23 cellular contexts compared by ENCODE assay signal in the genomic region with DNA sequence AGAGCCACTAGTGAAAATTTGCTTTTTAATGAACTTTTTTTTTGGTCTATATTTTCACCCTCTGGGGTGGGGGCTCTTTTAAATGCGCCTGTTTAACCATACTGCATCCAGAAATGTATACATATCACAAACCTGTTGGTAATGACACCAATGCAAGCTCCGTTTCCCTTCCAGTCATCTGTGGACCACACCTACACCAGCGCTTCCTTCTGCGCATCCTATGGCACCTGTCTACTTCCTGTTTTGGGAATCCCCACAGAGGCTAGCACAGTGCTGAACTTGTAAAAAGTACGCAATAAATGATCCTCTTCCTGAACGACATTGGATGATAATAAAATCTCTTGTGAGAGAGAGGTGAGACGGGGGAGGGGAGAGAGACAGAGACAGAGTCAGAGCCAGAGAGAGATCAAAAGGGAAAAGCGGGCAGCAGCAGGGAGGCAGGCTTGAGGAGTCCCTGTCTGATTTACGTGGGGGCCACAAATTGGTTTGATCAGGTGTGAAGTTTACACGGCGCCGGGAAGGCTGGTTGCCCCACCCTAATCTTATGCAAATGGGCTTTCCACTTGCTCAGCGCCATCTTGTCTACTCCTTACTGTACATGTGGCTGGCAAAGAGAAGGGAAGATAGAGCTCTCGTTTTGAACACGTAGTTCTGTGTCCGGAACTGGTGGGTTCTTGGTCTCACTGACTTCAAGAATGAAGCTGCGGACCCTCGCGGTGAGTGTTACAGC. TPM values are rescaled to one million over a fixed set of nuclear protein-coding genes. Genes with fewer than 3 reads are reported as not detected.
DNase-seq lines count a peak whose midpoint lies in the region; ATAC-seq, FAIRE-seq and TF ChIP-seq lines count a peak whose summit lies in the region.
"Had no signal": no experiment of that assay in that cellular context is flagged by ENCODE, and none has a peak within 500 bp of the region (broad histone marks: within the 10 kb centered on the region; RNA-seq: fewer than 3 reads in every experiment).

No MANE protein-coding gene starts in this region.

- POLR2A ChIA-PET in PC-3 (lab: Charles Lee; ENCODE audit: unreplicated experiment) = interaction anchor here (0.7 kb wide), 1 partner anchor 9 kb away, joined by 3 read pairs; no protein-coding TSS in a partner anchor

- peak; percentile 21; the same call in 1 of the 2 replicates for ATAC-seq in PC-3
- ATAC-seq in stimulated activated memory B cell treated with anti-CD40 and anti-IgM and Interleukin-4, amounts not matched to agents 10 μg/mL and 1 μg/mL and 100 μg/mL, for 72 hours = peak; percentile 51

- H3K79me2 ChIP-seq in PC-3 (ENCODE audit: low read length) (no peaks in the 10 kb centered on the region), keratinocyte (ENCODE audit: control insufficient read depth, insufficient read depth, low read length) (no peaks in the 10 kb centered on the region), GM23248 (ENCODE audit: insufficient read depth) (no peaks in the 10 kb centered on the region)

- H3K27me3 ChIP-seq in PC-3 (ENCODE audit: low read length) (no peaks in the 10 kb centered on the region), keratinocyte (ENCODE audit: control insufficient read depth, extremely low read depth, insufficient read depth, low read length) (no peaks in the 10 kb centered on the region), GM23248 (replicated peaks; ENCODE audit: insufficient read depth) (no peaks in the 10 kb centered on the region)
- H3K27me3 ChIP-seq: neutrophil, SJSA1, stomach, thyroid gland, vagina had no signal

- intact Hi-C loops in activated naive CD4-positive, alpha-beta T cell treated with anti-CD3 and anti-CD28 coated beads for 36 hours (cut with micrococcal nuclease) = loop anchor here (1.0 to 10.0 kb wide), 8 partner anchors 211 to 1135 kb away; partner anchors contain the start of genes GALNT3, SCN1A, SCN3A and TTC21B
- intact Hi-C loops in PC-3 (cut with micrococcal nuclease) = loop anchor here (1.0 to 2.0 kb wide), 2 partner anchors 211 to 300 kb away; partner anchors contain the start of gene SCN3A

- H3K9me3 ChIP-seq in PC-3 (ENCODE audit: low read length) (no peaks in the 10 kb centered on the region), keratinocyte (ENCODE audit: control insufficient read depth, low read depth, low read length) (no peaks in the 10 kb centered on the region), GM23248 (ENCODE audit: low read depth) (no peaks in the 10 kb centered on the region)
- H3K9me3 ChIP-seq: A549, neutrophil, SJSA1, stomach, thyroid gland, vagina had no signal

- FAIRE-seq in keratinocyte (lab: Jason Lieb, UNC) = no peak
- FAIRE-seq: bronchial epithelial cell, HTR-8/SVneo had no signal

- no peak overlapping the region for H2AFZ ChIP-seq in PC-3 (ENCODE audit: low read length)
- H2AFZ ChIP-seq in keratinocyte (ENCODE audit: control insufficient read depth, low read length) = no peak overlapping the region
- H2AFZ ChIP-seq in GM23248 = no peak overlapping the region

- H3K9ac ChIP-seq in PC-3 (ENCODE audit: low read length) = no peak overlapping the region
- H3K9ac ChIP-seq in keratinocyte (ENCODE audit: control insufficient read depth, extremely low read depth, insufficient read depth, low read length) = no peak overlapping the region
- H3K9ac ChIP-seq in GM23248 = no peak overlapping the region

- H3K27ac Mint-ChIP-seq in activated naive CD4-positive, alpha-beta T cell treated with anti-CD3 and anti-CD28 coated beads for 36 hours = no peak overlapping the region
- H3K27ac Mint-ChIP-seq in stimulated activated memory B cell treated with anti-CD40 and anti-IgM and Interleukin-4, amounts not matched to agents 10 μg/mL and 1 μg/mL and 100 μg/mL, for 72 hours = peak overlapping the region; percentile 41
- H3K27ac Mint-ChIP-seq: activated naive CD4-positive, alpha-beta T cell treated with anti-CD3 and anti-CD28 coated beads, Interleukin-2, amount 50 U/mL, for 72 hours; CD4-positive, alpha-beta T cell had no signal

- CTCF ChIA-PET in activated naive CD4-positive, alpha-beta T cell treated with anti-CD3 and anti-CD28 coated beads for 36 hours (lab: Charles Lee) = interaction anchor here (0.6 to 2.0 kb wide), 8 partner anchors 9 to 384 kb away, joined by 3 to 11 read pairs (median 4); partner anchors contain the start of gene SCN3A
- CTCF ChIA-PET in PC-3 (lab: Charles Lee) = interaction anchor here (0.5 to 0.7 kb wide), 5 partner anchors 9 to 411 kb away, joined by 3 to 12 read pairs (median 3); partner anchors contain the start of gene SCN3A

- H3K27ac ChIP-seq in PC-3 (ENCODE audit: low read length) (no peak overlapping the region), keratinocyte (ENCODE audit: control insufficient read depth, insufficient read depth, low read length) (peak overlapping the region; percentile 36), GM23248 (no peak overlapping the region)
- H3K27ac ChIP-seq: neutrophil, SJSA1, thyroid gland, vagina had no signal

- TF ChIP-seq CTCF in PC-3 (conservative IDR thresholded peaks at IDR 0.05; ENCODE audit: low read depth, low read length) (no peak), keratinocyte (optimal IDR thresholded peaks at IDR 0.05 in 1 of 3, IDR thresholded peaks at IDR 0.05 in 1 of 3, conservative IDR thresholded peaks at IDR 0.05 in 1 of 3; ENCODE audit: extremely low read depth in 1 of 3, insufficient read depth in 2 of 3, low read length in 3 of 3) (no peak)

- H3K4me3 Mint-ChIP-seq in activated naive CD4-positive, alpha-beta T cell treated with anti-CD3 and anti-CD28 coated beads for 36 hours = no peak overlapping the region
- peak overlapping the region; percentile 25 for H3K4me3 Mint-ChIP-seq in stimulated activated memory B cell treated with anti-CD40 and anti-IgM and Interleukin-4, amounts not matched to agents 10 μg/mL and 1 μg/mL and 100 μg/mL, for 72 hours
- H3K4me3 Mint-ChIP-seq: activated CD4-positive, alpha-beta T cell treated with anti-CD3 and anti-CD28 coated beads, Interleukin-2, amount 10 ng/mL, durations not matched to agents 7 days and 5 days; activated CD8-positive, alpha-beta memory T cell treated with anti-CD3 and anti-CD28 coated beads, Interleukin-2, amount 10 ng/mL, durations not matched to agents 7 days and 5 days; activated T-cell treated with anti-CD3 and anti-CD28 coated beads, Interleukin-2, amount 50 U/mL, for 4 hours; CD4-positive, alpha-beta T cell had no signal

- no peaks in the 10 kb centered on the region for H4K20me1 ChIP-seq in PC-3 (ENCODE audit: low read length)
- H4K20me1 ChIP-seq in keratinocyte (ENCODE audit: control insufficient read depth, extremely low read depth, insufficient read depth, low read length) = no peaks in the 10 kb centered on the region
- H4K20me1 ChIP-seq in GM23248 (ENCODE audit: insufficient read depth) = no peaks in the 10 kb centered on the region

- H3K4me1 Mint-ChIP-seq in activated naive CD4-positive, alpha-beta T cell treated with anti-CD3 and anti-CD28 coated beads for 36 hours (ENCODE audit: low read depth) = peaks cover 11% of the 10 kb centered on the region
- H3K4me1 Mint-ChIP-seq in stimulated activated memory B cell treated with anti-CD40 and anti-IgM and Interleukin-4, amounts not matched to agents 10 μg/mL and 1 μg/mL and 100 μg/mL, for 72 hours = peaks cover 40% of the 10 kb centered on the region

- H3K4me3 ChIP-seq in PC-3 (ENCODE audit: low read length) (no peak overlapping the region), keratinocyte (ENCODE audit: control insufficient read depth in 2 of 3, extremely low read depth in 1 of 3, insufficient read depth in 2 of 3, low read depth in 1 of 3, low read length in 3 of 3) (no peak overlapping the region), GM23248 (no peak overlapping the region)
- H3K4me3 ChIP-seq: A549, SJSA1, stomach, thyroid gland, vagina had no signal

- H3F3A ChIP-seq in PC-3 (ENCODE audit: low read length, unreplicated experiment) (no peaks in the 10 kb centered on the region), GM23248 (ENCODE audit: insufficient read depth) (peaks cover 9% of the 10 kb centered on the region; the same call in 1 of the 2 replicates)

- DNase-seq in activated naive CD4-positive, alpha-beta T cell treated with anti-CD3 and anti-CD28 coated beads for 36 hours = peak; percentile 6
- DNase-seq in activated naive CD4-positive, alpha-beta T cell treated with anti-CD3 and anti-CD28 coated beads, Interleukin-2, amount 50 U/mL, for 16 hours = no peak
- DNase-seq in PC-3 = no peak
- no peak for DNase-seq in keratinocyte (ENCODE audit: low read depth, low spot score)
- no peak for DNase-seq in GM23248
- no peak for DNase-seq in activated effector memory CD4-positive, alpha-beta T cell treated with anti-CD3 and anti-CD28 coated beads, Interleukin-2, amount 50 U/mL, for 16 hours
- DNase-seq in pons (ENCODE audit: low spot score) = no peak
- DNase-seq: NCI-H1417 treated with DMSO at 0.1 percent for 48 hours had no signal

- in situ Hi-C loops in GM23248 (cut with MboI) = no loop called here

- H3K36me3 ChIP-seq in PC-3 (ENCODE audit: low read depth, low read length) (no peaks in the 10 kb centered on the region), keratinocyte (ENCODE audit: control insufficient read depth in 2 of 2, extremely low read depth in 1 of 2, insufficient read depth in 2 of 2, low read length in 2 of 2) (no peaks in the 10 kb centered on the region), GM23248 (ENCODE audit: low read depth) (no peaks in the 10 kb centered on the region)
- H3K36me3 ChIP-seq: neutrophil, SJSA1, stomach, thyroid gland, vagina had no signal

- no peaks in the 10 kb centered on the region for H3K9me1 ChIP-seq in keratinocyte (ENCODE audit: control insufficient read depth, extremely low read depth, insufficient read depth, low read length)

- H3K4me1 ChIP-seq in PC-3 (ENCODE audit: insufficient read depth, low read length) (peaks cover 7% of the 10 kb centered on the region; the same call in 1 of the 2 replicates), keratinocyte (ENCODE audit: control insufficient read depth, extremely low read depth, insufficient read depth, low read length) (peaks cover 25% of the 10 kb centered on the region), GM23248 (ENCODE audit: insufficient read depth) (peaks cover 16% of the 10 kb centered on the region)

- dilution Hi-C loops in keratinocyte (cut with MboI; ENCODE audit: extremely low pct_ligation_motif_present, low sequenced_read_pairs) = no loop called here

- no peaks in the 10 kb centered on the region for H3K9me3 Mint-ChIP-seq in activated naive CD4-positive, alpha-beta T cell treated with anti-CD3 and anti-CD28 coated beads for 36 hours
- H3K9me3 Mint-ChIP-seq in stimulated activated memory B cell treated with anti-CD40 and anti-IgM and Interleukin-4, amounts not matched to agents 10 μg/mL and 1 μg/mL and 100 μg/mL, for 72 hours = peaks cover 3% of the 10 kb centered on the region
- H3K9me3 Mint-ChIP-seq: activated naive CD4-positive, alpha-beta T cell treated with anti-CD3 and anti-CD28 coated beads, Interleukin-2, amount 50 U/mL, for 72 hours; activated T-cell treated with anti-CD3 and anti-CD28 coated beads, Interleukin-2, amount 50 U/mL, for 4 hours; CD4-positive, alpha-beta T cell had no signal

- no peaks in the 10 kb centered on the region for H3K9me2 ChIP-seq in PC-3 (replicated peaks; ENCODE audit: low read length)
- H3K9me2 ChIP-seq in GM23248 (ENCODE audit: insufficient read depth) = no peaks in the 10 kb centered on the region

- no TSS peak for BruUV-seq in PC-3 (replicated peaks; lab: Mats Ljungman, UMichigan)

- no peaks in the 10 kb centered on the region for H3K36me3 Mint-ChIP-seq in activated naive CD4-positive, alpha-beta T cell treated with anti-CD3 and anti-CD28 coated beads for 36 hours (ENCODE audit: low read depth)
- H3K36me3 Mint-ChIP-seq in stimulated activated memory B cell treated with anti-CD40 and anti-IgM and Interleukin-4, amounts not matched to agents 10 μg/mL and 1 μg/mL and 100 μg/mL, for 72 hours = peaks cover 5% of the 10 kb centered on the region
- H3K36me3 Mint-ChIP-seq: activated CD8-positive, alpha-beta memory T cell treated with anti-CD3 and anti-CD28 coated beads, Interleukin-2, amount 10 ng/mL, durations not matched to agents 7 days and 5 days; activated naive CD4-positive, alpha-beta T cell treated with anti-CD3 and anti-CD28 coated beads, Interleukin-2, amount 50 U/mL, for 72 hours had no signal

- WGBS in GM23248 (ENCODE audit: low coverage in 1 of 2, low lambda C conversion rate in 2 of 2, missing lambda C conversion rate in 2 of 2), 2 experiments = 81 to 86% methylated on average over 19 of the region's 19 CpGs

- H3K27me3 Mint-ChIP-seq in activated naive CD4-positive, alpha-beta T cell treated with anti-CD3 and anti-CD28 coated beads for 36 hours (ENCODE audit: low read depth) = no peaks in the 10 kb centered on the region
- no peaks in the 10 kb centered on the region for H3K27me3 Mint-ChIP-seq in stimulated activated memory B cell treated with anti-CD40 and anti-IgM and Interleukin-4, amounts not matched to agents 10 μg/mL and 1 μg/mL and 100 μg/mL, for 72 hours
- H3K27me3 Mint-ChIP-seq: activated CD4-positive, alpha-beta T cell treated with anti-CD3 and anti-CD28 coated beads, Interleukin-2, amount 10 ng/mL, durations not matched to agents 7 days and 5 days; activated CD8-positive, alpha-beta memory T cell treated with anti-CD3 and anti-CD28 coated beads, Interleukin-2, amount 10 ng/mL, durations not matched to agents 7 days and 5 days; CD4-positive, alpha-beta T cell had no signal

- H3K4me2 ChIP-seq in PC-3 (ENCODE audit: low read length) = peak overlapping the region; percentile 35; the same call in 1 of the 2 replicates
- H3K4me2 ChIP-seq in keratinocyte (ENCODE audit: control insufficient read depth, extremely low read depth, insufficient read depth, low read depth, low read length) = peak overlapping the region; percentile 16
- no peak overlapping the region for H3K4me2 ChIP-seq in GM23248 (ENCODE audit: unreplicated experiment)
- H3K4me2 ChIP-seq: A549 had no signal

RNA-seq across cellular contexts. Expression of gene SLC38A11, which starts 38.1 kb away (rescaled TPM):
- not detected for total RNA-seq in activated naive CD4-positive, alpha-beta T cell treated with anti-CD3 and anti-CD28 coated beads for 36 hours
- total RNA-seq in PC-3 (2014; rRNA removed) = 0.36 TPM in 1 of 2 replicates, not detected in the other
- not detected in 3 replicates for polyA plus RNA-seq in keratinocyte
- not detected for polyA plus RNA-seq in keratinocyte (2011; ENCODE audit: low read depth)
- not detected in 2 replicates for polyA plus RNA-seq in keratinocyte (2011; cell fraction: cytosol; rRNA removed)
- 0.17 TPM in 1 of 2 replicates, not detected in the other for polyA plus RNA-seq in keratinocyte (2011; cell fraction: nucleus; rRNA removed)
- polyA plus RNA-seq in keratinocyte (2012; ENCODE audit: low replicate concordance) = 0.23 TPM in 1 of 2 replicates, not detected in the other
- not detected in 3 replicates for polyA minus RNA-seq in keratinocyte
- not detected for polyA minus RNA-seq in keratinocyte (2011; cell fraction: cytosol; rRNA and poly(A)+ RNA removed)
- polyA minus RNA-seq in keratinocyte (2011; cell fraction: nucleus; rRNA and poly(A)+ RNA removed) = not detected in 2 replicates
- not detected in 2 replicates for total RNA-seq in GM23248 (2014; rRNA removed; shearing (Covaris generic))
- polyA plus RNA-seq in GM23248 (2016; fragmentation: Nextera tagmentation; extraction: Ambion mirVana) = not detected in 2 replicates
- total RNA-seq: activated CD4-positive, alpha-beta T cell treated with anti-CD3 and anti-CD28 coated beads, Interleukin-2, amount 10 ng/mL, durations not matched to agents 7 days and 5 days; activated CD8-positive, alpha-beta memory T cell treated with anti-CD3 and anti-CD28 coated beads, Interleukin-2, amount 10 ng/mL, durations not matched to agents 7 days and 5 days; activated naive CD4-positive, alpha-beta T cell treated with anti-CD3 and anti-CD28 coated beads, Interleukin-2, amount 50 U/mL, for 72 hours; activated T-cell treated with anti-CD3 and anti-CD28 coated beads, Interleukin-2, amount 50 U/mL, for 4 hours; bronchial epithelial cell; CD4-positive, alpha-beta T cell; RPMI7951; SJSA1 had no signal
